Comparison of ENCODE assay signal across 1 cellular context in genomic region chr1:27026621-27027574, GRCh38.
TF ChIP-seq lines count a peak whose summit lies in the region.

No MANE protein-coding gene starts in this region.

TF ChIP-seq in K562, 482 proteins besides CTCF, POLR2A, EP300 and RAD21 (continued from another document):
- TF ChIP-seq ZBTB2 (IDR thresholded peaks at IDR 0.05) (peak; percentile 44), NCOA1 (IDR thresholded peaks at IDR 0.05; ENCODE audit: low read depth) (peak; percentile 8), BCLAF1 (IDR thresholded peaks at IDR 0.05; ENCODE audit: borderline replicate concordance in 1 of 2, control insufficient read depth in 1 of 2, low read depth in 2 of 2, low read length in 1 of 2) (no peak), FOS (IDR thresholded peaks at IDR 0.05; ENCODE audit: extremely low read depth, insufficient read length) (no peak)
TF ChIP-seq in K562: peak in this region for 97.
